ENCODE assay signal across 7 cellular contexts in the genomic region with DNA sequence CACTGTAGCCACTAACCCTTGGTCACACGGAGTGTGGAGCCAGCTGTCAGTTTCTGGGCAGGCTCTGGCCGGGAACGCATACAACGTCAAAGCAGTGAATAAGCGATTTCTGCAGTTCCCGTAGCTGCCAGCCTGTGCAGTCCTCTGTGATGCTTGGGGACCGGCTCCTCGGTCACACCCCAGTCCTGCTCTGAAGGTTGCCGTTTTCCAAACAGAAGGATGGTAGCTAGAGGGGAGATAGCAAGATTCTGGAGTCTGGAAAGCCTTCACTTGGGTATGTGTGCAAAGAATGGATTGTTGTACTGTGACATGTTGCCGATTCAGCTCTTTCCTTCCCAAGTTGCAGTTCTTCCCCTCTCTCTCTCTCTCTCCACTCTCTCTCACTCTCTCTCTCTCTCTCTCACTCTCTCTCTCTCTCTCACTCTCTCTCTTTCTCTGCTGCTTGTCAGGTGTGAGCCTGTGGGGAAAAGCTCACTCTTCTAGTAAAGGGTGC. TPM values are rescaled to one million over a fixed set of nuclear protein-coding genes. Genes with fewer than 3 reads are reported as not detected.
DNase-seq lines count a peak whose midpoint lies in the region; ATAC-seq and TF ChIP-seq lines count a peak whose summit lies in the region.

No MANE protein-coding gene starts in this region.

- peak overlapping the region; percentile 88 for H3K4me3 Mint-ChIP-seq in activated naive CD8-positive, alpha-beta T cell treated with anti-CD3 and anti-CD28 coated beads, Interleukin-2, amount 50 U/mL, for 24 hours

- no peaks in the 10 kb centered on the region for H3K27me3 Mint-ChIP-seq in activated naive CD8-positive, alpha-beta T cell treated with anti-CD3 and anti-CD28 coated beads, Interleukin-2, amount 50 U/mL, for 24 hours

- H3K4me3 ChIP-seq in Panc1 (ENCODE audit: low read depth in 2 of 2, low read length in 2 of 2) = peak overlapping the region; percentile 3 to 27; a peak in 3 of 4 replicates

- DNase-seq in Panc1 (ENCODE audit: low read depth, low spot score) (no peak), left cardiac atrium (peak; percentile 78), putamen (ENCODE audit: low spot score) (peak; percentile 78), DMS 273 (lab: John Stamatoyannopoulos, UW; ENCODE audit: unreplicated experiment) (no peak)
- peak; percentile 54 for DNase-seq in activated naive CD8-positive, alpha-beta T cell treated with anti-CD3 and anti-CD28 coated beads, Interleukin-2, amount 50 U/mL, for 24 hours

- H3K27ac ChIP-seq in Panc1 (ENCODE audit: low read length) = no peak overlapping the region

- ATAC-seq in GM18520 (IDR thresholded peaks at IDR 0.05; ENCODE audit: unreplicated experiment) (peak; percentile 31), HG02852 (IDR thresholded peaks at IDR 0.05; ENCODE audit: unreplicated experiment) (peak; percentile 49), Panc1 (peak; percentile 72; the same call in 1 of the 2 replicates), left cardiac atrium (peak; percentile 66 to 71)
- ATAC-seq in activated naive CD8-positive, alpha-beta T cell treated with anti-CD3 and anti-CD28 coated beads, Interleukin-2, amount 50 U/mL, for 24 hours = peak; percentile 20

- no TSS peak for BruUV-seq in Panc1 (replicated peaks; lab: Mats Ljungman, UMichigan)

- POLR2A ChIA-PET in Panc1 (lab: Charles Lee) = no interaction called here

- no peaks in the 10 kb centered on the region for H3K9me3 ChIP-seq in Panc1 (ENCODE audit: control insufficient read depth, insufficient read depth, low read depth, low read length)

- no peaks in the 10 kb centered on the region for H3K9me3 Mint-ChIP-seq in activated naive CD8-positive, alpha-beta T cell treated with anti-CD3 and anti-CD28 coated beads, Interleukin-2, amount 50 U/mL, for 24 hours

- no peaks in the 10 kb centered on the region for H3K27me3 ChIP-seq in Panc1 (ENCODE audit: control insufficient read depth, insufficient read depth, low read length)

- CTCF ChIA-PET in Panc1 (lab: Charles Lee) = no interaction called here

- peaks cover 15% of the 10 kb centered on the region for H3K36me3 Mint-ChIP-seq in activated naive CD8-positive, alpha-beta T cell treated with anti-CD3 and anti-CD28 coated beads, Interleukin-2, amount 50 U/mL, for 24 hours (ENCODE audit: low read depth)

- peaks cover 93% of the 10 kb centered on the region for H3K4me1 Mint-ChIP-seq in activated naive CD8-positive, alpha-beta T cell treated with anti-CD3 and anti-CD28 coated beads, Interleukin-2, amount 50 U/mL, for 24 hours

- no peaks in the 10 kb centered on the region for H3K4me1 ChIP-seq in Panc1 (ENCODE audit: control insufficient read depth, insufficient read depth, low read length)

- H3K27ac Mint-ChIP-seq in activated naive CD8-positive, alpha-beta T cell treated with anti-CD3 and anti-CD28 coated beads, Interleukin-2, amount 50 U/mL, for 24 hours = peak overlapping the region; percentile 96

- H3K36me3 ChIP-seq in Panc1 (ENCODE audit: control insufficient read depth, insufficient read depth, low read length) = no peaks in the 10 kb centered on the region

- in situ Hi-C loops in Panc1 (cut with HindIII; ENCODE audit: low pct_unique_long_range_greater_than_20kb, low sequenced_read_pairs) = no loop called here

- intact Hi-C loops in Panc1 (cut with micrococcal nuclease; ENCODE audit: unreplicated experiment) = no loop called here
- intact Hi-C loops in left cardiac atrium (cut with DNase I) = no loop called here

- TF ChIP-seq CTCF in Panc1 (IDR thresholded peaks at IDR 0.05) = no peak

RNA-seq across cellular contexts. Expression of a gene that starts 38.7 kb away (rescaled TPM):
- total RNA-seq in Panc1 (2021; ENCODE audit: unreplicated experiment) (not detected), left cardiac atrium (1 to 10 TPM in 1 of 2 donors, under 1 TPM in 1; 0.47 to 1.7 TPM)
- polyA plus RNA-seq in Panc1 (2012; ENCODE audit: insufficient read length) = not detected

Comparison
In these comparisons a context has a peak if more than half of its experiments do, and no peak if none do; other contexts are left out.
1. ATAC-seq: peak in every context shown above with its lines; median percentile 72 in Panc1; 68 in left cardiac atrium; 49 in HG02852; 31 in GM18520; 20 in activated naive CD8-positive, alpha-beta T cell treated with anti-CD3 and anti-CD28 coated beads, Interleukin-2, amount 50 U/mL, for 24 hours.
2. DNase-seq: peak in activated naive CD8-positive, alpha-beta T cell treated with anti-CD3 and anti-CD28 coated beads, Interleukin-2, amount 50 U/mL, for 24 hours (single experiment), left cardiac atrium (single experiment) and putamen (single experiment); none in Panc1 (single experiment) and DMS 273 (single experiment).